20 cellular contexts compared by ENCODE assay signal in genomic region chr7:104653870-104654401, GRCh38.
A peak's percentile ranks its signal among the peaks of the same experiment; 100 is the strongest.
DNase-seq lines count a peak whose midpoint lies in the region; TF ChIP-seq lines count a peak whose summit lies in the region.
"Had no signal": no experiment of that assay in that cellular context is flagged by ENCODE, and none has a peak within 500 bp of the region (broad histone marks: within the 10 kb centered on the region; RNA-seq: fewer than 3 reads in every experiment).

No MANE protein-coding gene starts in this region.

- peaks cover 21% of the 10 kb centered on the region for H3K4me1 Mint-ChIP-seq in brain
- H3K4me1 Mint-ChIP-seq: CD4-positive, CD25-positive, alpha-beta regulatory T cell; T-cell had no signal

- peaks cover 0 to 3% (median 0%) of the 10 kb centered on the region in 5 experiments for H3K9me3 Mint-ChIP-seq in brain
- H3K9me3 Mint-ChIP-seq: T-cell had no signal

- peak; percentile 43 for DNase-seq in NCI-H1092 treated with DMSO at 0.1 percent for 48 hours (lab: John Stamatoyannopoulos, UW)
- DNase-seq in NCI-H1092 (lab: John Stamatoyannopoulos, UW): no peak
- peak; percentile 79 for DNase-seq in COLO829 (ENCODE audit: low spot score)
- DNase-seq in NCI-H1105 treated with DMSO at 0.1 percent for 48 hours (lab: John Stamatoyannopoulos, UW): peak; percentile 92
- no peak for DNase-seq in activated CD4-positive, alpha-beta T cell treated with anti-CD3 and anti-CD28 coated beads for 48 hours
- no peak for DNase-seq in NCI-H69 (lab: John Stamatoyannopoulos, UW)
- no peak for DNase-seq in T-helper 1 cell
- DNase-seq: 8988T; BE2C; CD4-positive, CD25-positive, alpha-beta regulatory T cell; KG1; MV-4-11; NCI-H1436 treated with DMSO at 0.1 percent for 48 hours; NCI-H2107; NCI-H345; NCI-H526 treated with DMSO at 0.1 percent for 48 hours; Right ventricle myocardium superior; SK-N-SH; T-cell had no signal

- no peaks in the 10 kb centered on the region for H3K27me3 Mint-ChIP-seq in brain

- H3K36me3 Mint-ChIP-seq in brain: no peaks in the 10 kb centered on the region
- H3K36me3 Mint-ChIP-seq: CD4-positive, CD25-positive, alpha-beta regulatory T cell; T-cell had no signal

- H3K4me3 Mint-ChIP-seq in brain: no peak overlapping the region
- H3K4me3 Mint-ChIP-seq: CD4-positive, CD25-positive, alpha-beta regulatory T cell; T-cell had no signal

- no peak for TF ChIP-seq CTCF in brain (conservative IDR thresholded peaks at IDR 0.05)

- H3K27ac Mint-ChIP-seq in brain: peak overlapping the region in 3 of 5 experiments; percentile 12 to 53 (median 36)
- H3K27ac Mint-ChIP-seq: CD4-positive, CD25-positive, alpha-beta regulatory T cell; T-cell had no signal

Comparison
In these comparisons a context has a peak if more than half of its experiments do, and no peak if none do; other contexts are left out.
1. DNase-seq: peak in NCI-H1092 treated with DMSO at 0.1 percent for 48 hours (single experiment), COLO829 (single experiment) and NCI-H1105 treated with DMSO at 0.1 percent for 48 hours (single experiment); none in NCI-H1092 (single experiment), activated CD4-positive, alpha-beta T cell treated with anti-CD3 and anti-CD28 coated beads for 48 hours (single experiment), NCI-H69 (single experiment) and T-helper 1 cell (0 of 5).